ENCODE assay signal across 8 cellular contexts in the genomic region with DNA sequence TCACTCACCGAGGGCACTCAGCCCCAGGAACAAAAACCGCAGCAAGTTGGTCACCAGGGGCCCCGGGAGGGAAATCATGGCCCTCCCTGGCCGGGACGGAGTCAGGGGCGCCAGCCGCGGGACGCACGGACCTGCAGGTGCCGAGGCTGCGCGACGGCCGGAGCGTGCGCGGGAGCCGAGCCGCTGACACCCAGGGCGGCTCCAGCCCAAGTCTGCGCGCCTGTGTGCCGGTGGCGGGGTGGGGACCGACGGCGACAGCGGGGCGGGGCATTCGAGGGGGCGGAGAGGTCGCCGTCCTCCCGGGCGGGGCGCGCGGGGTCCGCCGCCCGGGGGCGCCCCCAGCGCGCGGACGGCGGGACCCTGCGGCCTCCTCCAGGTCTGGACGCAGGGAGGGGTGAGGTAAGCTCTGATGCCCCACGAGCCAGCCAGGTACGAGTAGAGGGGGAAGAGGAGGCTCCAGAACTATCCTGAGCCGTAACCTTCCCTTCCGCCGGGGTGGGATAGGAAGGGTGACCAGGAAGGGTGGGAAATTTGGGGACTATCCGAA. TPM values are rescaled to one million over a fixed set of nuclear protein-coding genes. Genes with fewer than 3 reads are reported as not detected.
DNase-seq lines count a peak whose midpoint lies in the region; ATAC-seq and TF ChIP-seq lines count a peak whose summit lies in the region.

A gene with protein sequence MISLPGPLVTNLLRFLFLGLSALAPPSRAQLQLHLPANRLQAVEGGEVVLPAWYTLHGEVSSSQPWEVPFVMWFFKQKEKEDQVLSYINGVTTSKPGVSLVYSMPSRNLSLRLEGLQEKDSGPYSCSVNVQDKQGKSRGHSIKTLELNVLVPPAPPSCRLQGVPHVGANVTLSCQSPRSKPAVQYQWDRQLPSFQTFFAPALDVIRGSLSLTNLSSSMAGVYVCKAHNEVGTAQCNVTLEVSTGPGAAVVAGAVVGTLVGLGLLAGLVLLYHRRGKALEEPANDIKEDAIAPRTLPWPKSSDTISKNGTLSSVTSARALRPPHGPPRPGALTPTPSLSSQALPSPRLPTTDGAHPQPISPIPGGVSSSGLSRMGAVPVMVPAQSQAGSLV (minus strand): TSS at position 214 of the 547 bp plus-strand sequence. CDS start 136 bp downstream, at position 78.

- dilution Hi-C loops in mammary epithelial cell (cut with HindIII; ENCODE audit: low sequenced_read_pairs) = no loop called here

- ATAC-seq in GM19035 (IDR thresholded peaks at IDR 0.05; ENCODE audit: unreplicated experiment) (peak; percentile 65), HG03280 (IDR thresholded peaks at IDR 0.05; ENCODE audit: unreplicated experiment) (peak; percentile 76), left lobe of liver (peak; percentile 67)

- in situ Hi-C loops in ACHN (cut with HindIII; ENCODE audit: low pct_ligation_motif_present, low pct_unique_long_range_greater_than_20kb, low sequenced_read_pairs) = no loop called here
- in situ Hi-C loops in mammary epithelial cell (cut with MboI; ENCODE audit: low sequenced_read_pairs in 2 of 2) = loop anchor here (10.0 to 25.0 kb wide), 2 partner anchors 87 to 350 kb away; a partner anchor contains a TSS

- peak within 1 kb of the TSS; percentile 45 for H2AFZ ChIP-seq in mammary epithelial cell (ENCODE audit: low read depth, low read length)

- intact Hi-C loops in mammary epithelial cell (cut with micrococcal nuclease) = no loop called here

- no peak for TF ChIP-seq CTCF in mammary epithelial cell (conservative IDR thresholded peaks at IDR 0.05 in 1 of 2, IDR thresholded peaks at IDR 0.05 in 1 of 2; ENCODE audit: extremely low read depth in 1 of 2, insufficient read depth in 1 of 2, low read depth in 1 of 2, low read length in 2 of 2)

- 5% methylated on average over 7 of the region's 56 CpGs for WGBS in mammary epithelial cell (ENCODE audit: low coverage, missing lambda C conversion rate)

- DNase-seq in ACHN (peak; percentile 6), T-helper 22 cell (ENCODE audit: low read depth) (peak; percentile 43), mammary epithelial cell (no peak), left lobe of liver (ENCODE audit: low spot score) (peak; percentile 55), occipital lobe (lab: John Stamatoyannopoulos, UW) (no peak)
- peak in 2 of 3 donors; percentile 46 to 49 for DNase-seq in stimulated activated CD4-positive, alpha-beta T cell treated with anti-CD3 and anti-CD28 coated beads, TNF-alpha, amount 100 ng/mL, for 1 hour (ENCODE audit: low read depth in 3 of 3, low spot score in 1 of 3)

- no peaks in the 10 kb centered on the region for H3K9me3 ChIP-seq in mammary epithelial cell (replicated peaks; ENCODE audit: insufficient read depth, low read length)

- no TSS peak for BruUV-seq in mammary epithelial cell (replicated peaks; lab: Mats Ljungman, UMichigan)

- H3K4me2 ChIP-seq in mammary epithelial cell (ENCODE audit: insufficient read depth, low read depth, low read length) = peak within 1 kb of the TSS; percentile 93

- H3K9ac ChIP-seq in mammary epithelial cell (ENCODE audit: insufficient read depth, low read length) = no peak within 1 kb of the TSS

- CTCF ChIA-PET in mammary epithelial cell (lab: Charles Lee; ENCODE audit: low non-redundant PET) = interaction anchor here (0.6 kb wide), 1 partner anchor 75 kb away, joined by 3 read pairs; no protein-coding TSS in a partner anchor

- no peak within 1 kb of the TSS for H3K27ac ChIP-seq in mammary epithelial cell (ENCODE audit: insufficient read depth, low read depth, low read length)

- peaks cover 2% of the 10 kb centered on the region for H3K36me3 ChIP-seq in mammary epithelial cell (ENCODE audit: insufficient read depth, low read length)

- no peaks in the 10 kb centered on the region for H4K20me1 ChIP-seq in mammary epithelial cell (ENCODE audit: insufficient read depth, low read length)

- peak within 1 kb of the TSS; percentile 28 to 49 (median 43) for H3K4me3 ChIP-seq in mammary epithelial cell (replicated peaks in 1 of 3; ENCODE audit: insufficient read depth in 1 of 3, low read depth in 2 of 3, low read length in 3 of 3)

- peaks cover 18% of the 10 kb centered on the region for H3K27me3 ChIP-seq in mammary epithelial cell (ENCODE audit: insufficient read depth, low read length)

- peaks cover 20% of the 10 kb centered on the region for H3K4me1 ChIP-seq in mammary epithelial cell (ENCODE audit: insufficient read depth, low read length)

- no peaks in the 10 kb centered on the region for H3K79me2 ChIP-seq in mammary epithelial cell (ENCODE audit: insufficient read depth, low read length)

RNA-seq across cellular contexts. Expression of the gene that starts here (rescaled TPM):
- under 1 TPM in 1 of 2 donors, not detected in 1; 0.17 TPM for total RNA-seq in mammary epithelial cell
- not detected for polyA plus RNA-seq in mammary epithelial cell
- not detected for polyA minus RNA-seq in mammary epithelial cell
- 10.5 TPM for total RNA-seq in left lobe of liver
- 3.7 TPM for total RNA-seq in occipital lobe

Comparison
In these comparisons a context has a peak if more than half of its experiments do, and no peak if none do; other contexts are left out.
1. DNase-seq: peak in ACHN (single experiment), T-helper 22 cell (single experiment), left lobe of liver (single experiment) and stimulated activated CD4-positive, alpha-beta T cell treated with anti-CD3 and anti-CD28 coated beads, TNF-alpha, amount 100 ng/mL, for 1 hour (2 of 3); none in mammary epithelial cell (single experiment) and occipital lobe (single experiment).
2. Peak in every context shown above with its lines, with median percentiles within 50 percentile points of each other: ATAC-seq.